Comparison of ENCODE assay signal across 10 cellular contexts in genomic region chr20:34403908-34404307, GRCh38. TPM values are rescaled to one million over a fixed set of nuclear protein-coding genes. Genes with fewer than 3 reads are reported as not detected.
DNase-seq lines count a peak whose midpoint lies in the region; ATAC-seq, FAIRE-seq and TF ChIP-seq lines count a peak whose summit lies in the region.
"Had no signal": no experiment of that assay in that cellular context is flagged by ENCODE, and none has a peak within 500 bp of the region (broad histone marks: within the 10 kb centered on the region; RNA-seq: fewer than 3 reads in every experiment).

No MANE protein-coding gene starts in this region.

- H3F3A ChIP-seq in GM23338 (replicated peaks; ENCODE audit: low read depth) (no peaks in the 10 kb centered on the region), PC-9 (ENCODE audit: insufficient read depth, low read depth) (peaks cover 76% of the 10 kb centered on the region)

- no peaks in the 10 kb centered on the region for H3K9me3 Mint-ChIP-seq in GM23338
- no peaks in the 10 kb centered on the region for H3K9me3 Mint-ChIP-seq in naive thymus-derived CD8-positive, alpha-beta T cell

- 0 out of 2 replicates have a peak, but pooled peaks cover 10% of the 10 kb centered on the region for H4K20me1 ChIP-seq in GM23338 (replicated peaks; ENCODE audit: insufficient read depth)
- peaks cover 26% of the 10 kb centered on the region for H4K20me1 ChIP-seq in PC-9 (ENCODE audit: insufficient read depth)

- intact Hi-C loops in PC-9 (cut with micrococcal nuclease; ENCODE audit: unreplicated experiment), result loop anchor here (5.0 to 10.0 kb wide), 2 partner anchors 42 to 209 kb away; partner anchors contain the start of gene ITCH
- intact Hi-C loops in Right ventricle myocardium superior (cut with DNase I), result no loop called here

- ATAC-seq in GM23338, result no peak
- no peak for ATAC-seq in naive thymus-derived CD8-positive, alpha-beta T cell
- ATAC-seq in Right ventricle myocardium superior (ENCODE audit: poor library complexity), result no peak
- ATAC-seq: esophagus mucosa, SK-N-SH treated with all-trans-retinoic acid at 6 μM for 48 hours had no signal

- peak; percentile 23 for DNase-seq in GM12892 (ENCODE audit: insufficient read length)
- no peak for DNase-seq in GM23338 (ENCODE audit: low spot score)
- DNase-seq in PC-9, result no peak
- DNase-seq in naive thymus-derived CD8-positive, alpha-beta T cell, result no peak
- no peak for DNase-seq in NCI-H187 treated with DMSO at 0.1 percent for 48 hours (lab: John Stamatoyannopoulos, UW)
- no peak for DNase-seq in Right ventricle myocardium superior
- no peak for DNase-seq in NCI-H1436 (lab: John Stamatoyannopoulos, UW)
- DNase-seq: NCI-H2171 had no signal

- H3K36me3 Mint-ChIP-seq in GM23338 (ENCODE audit: low read depth), result peaks cover 13% of the 10 kb centered on the region; the same call in 2 of the 3 replicates
- peaks cover 0 to 37% (median 12%) of the 10 kb centered on the region in 3 donors for H3K36me3 Mint-ChIP-seq in naive thymus-derived CD8-positive, alpha-beta T cell

- H3K4me2 ChIP-seq in GM23338, result no peak overlapping the region
- no peak overlapping the region for H3K4me2 ChIP-seq in PC-9

- TF ChIP-seq CTCF in GM23338 (conservative IDR thresholded peaks at IDR 0.05; ENCODE audit: low read depth in 2 of 2) (no peak), PC-9 (conservative IDR thresholded peaks at IDR 0.05) (no peak)

- BruUV-seq in PC-9 (replicated peaks; lab: Mats Ljungman, UMichigan), result no TSS peak

- H3K79me2 ChIP-seq in GM23338 (replicated peaks; ENCODE audit: insufficient read depth), result peaks cover 65% of the 10 kb centered on the region
- H3K79me2 ChIP-seq in PC-9 (ENCODE audit: low read depth), result peaks cover 99% of the 10 kb centered on the region

- 0 out of 2 replicates have a peak overlapping the region, but pooled peaks have one; percentile 29 for H3K27ac Mint-ChIP-seq in GM23338
- H3K27ac Mint-ChIP-seq in naive thymus-derived CD8-positive, alpha-beta T cell, result peak overlapping the region; percentile 16 to 89 (median 48)

- H3K4me1 ChIP-seq in GM23338 (ENCODE audit: insufficient read depth) (peaks cover 6% of the 10 kb centered on the region; the same call in 1 of the 2 replicates), PC-9 (replicated peaks; ENCODE audit: insufficient read depth) (peaks cover 38% of the 10 kb centered on the region)

- H3K27ac ChIP-seq in GM23338 (ENCODE audit: low read depth), result no peak overlapping the region
- H3K27ac ChIP-seq in PC-9, result peak overlapping the region; percentile 20

- POLR2A ChIA-PET in PC-9 (lab: Charles Lee; ENCODE audit: unreplicated experiment), result no interaction called here
- POLR2A ChIA-PET in naive thymus-derived CD8-positive, alpha-beta T cell (lab: Charles Lee), result no interaction called here

- CTCF ChIA-PET in PC-9 (lab: Charles Lee), result interaction anchor here (0.6 kb wide), 1 partner anchor 64 kb away, joined by 4 read pairs; no protein-coding TSS in a partner anchor

- peaks cover 16% of the 10 kb centered on the region for H3K4me1 Mint-ChIP-seq in GM23338
- peaks cover 18 to 63% (median 52%) of the 10 kb centered on the region in 4 donors for H3K4me1 Mint-ChIP-seq in naive thymus-derived CD8-positive, alpha-beta T cell

- H3K9me3 ChIP-seq in PC-9 (ENCODE audit: insufficient read depth, low read depth), result no peaks in the 10 kb centered on the region

- no peak for FAIRE-seq in GM12892 (lab: Jason Lieb, UNC)

- H3K4me3 ChIP-seq in GM23338, result no peak overlapping the region
- no peak overlapping the region for H3K4me3 ChIP-seq in PC-9

- H2AFZ ChIP-seq in GM23338 (no peak overlapping the region), PC-9 (no peak overlapping the region)

- H3K27me3 ChIP-seq in GM23338 (ENCODE audit: insufficient read depth), result no peaks in the 10 kb centered on the region
- H3K27me3 ChIP-seq in PC-9 (ENCODE audit: insufficient read depth, low read depth), result no peaks in the 10 kb centered on the region

- no peaks in the 10 kb centered on the region for H3K9me2 ChIP-seq in GM23338 (ENCODE audit: insufficient read depth)
- H3K9me2 ChIP-seq in PC-9 (ENCODE audit: insufficient read depth), result no peaks in the 10 kb centered on the region

- peaks cover 3% of the 10 kb centered on the region for H3K27me3 Mint-ChIP-seq in GM23338 (ENCODE audit: insufficient read depth, low read depth, poor library complexity)
- H3K27me3 Mint-ChIP-seq in naive thymus-derived CD8-positive, alpha-beta T cell, result no peaks in the 10 kb centered on the region

- H3K36me3 ChIP-seq in GM23338 (ENCODE audit: insufficient read depth) (peaks cover 2% of the 10 kb centered on the region; the same call in 1 of the 2 replicates), PC-9 (ENCODE audit: low read depth) (peaks cover 18% of the 10 kb centered on the region)

- H3K4me3 Mint-ChIP-seq in GM23338, result no peak overlapping the region
- peak overlapping the region in 4 of 10 donors; percentile 1 to 40 (median 34) for H3K4me3 Mint-ChIP-seq in naive thymus-derived CD8-positive, alpha-beta T cell

- TF ChIP-seq POLR2A in GM12892 (IDR thresholded peaks at IDR 0.05; ENCODE audit: low read depth, low read length), result no peak

TF ChIP-seq in GM23338, 12 proteins besides CTCF, POLR2A, EP300 and RAD21 (continues in another document):
- TF ChIP-seq ZNF331 (CRISPR knock-in tag; IDR thresholded peaks at IDR 0.05; ENCODE audit: low read depth) (no peak), ETS1 (IDR thresholded peaks at IDR 0.05) (no peak), REST (IDR thresholded peaks at IDR 0.05; ENCODE audit: unreplicated experiment) (no peak), POLR2AphosphoS5 (IDR thresholded peaks at IDR 0.05; ENCODE audit: low read depth) (no peak), CREB1 (CRISPR knock-in tag; IDR thresholded peaks at IDR 0.05; ENCODE audit: low read depth) (no peak), ZNF114 (CRISPR knock-in tag; IDR thresholded peaks at IDR 0.05) (no peak), JUNB (IDR thresholded peaks at IDR 0.05; ENCODE audit: unreplicated experiment) (no peak)

RNA-seq across cellular contexts. Expression of gene ITCH, which starts 40.8 kb away (rescaled TPM):
- 17.0 TPM for polyA plus RNA-seq in GM12892 (2012; ENCODE audit: missing spikeins)
- 24.9 and 31.6 TPM in 2 replicates for total RNA-seq in GM23338 (2014; rRNA removed; shearing (Covaris generic))
- polyA plus RNA-seq in GM23338 (2016; fragmentation: Nextera tagmentation; extraction: Ambion mirVana), result 16.1 and 16.4 TPM in 2 replicates
- 91.6 and 144 TPM in 2 replicates for total RNA-seq in PC-9 (2021)
- 10 to 100 TPM; 73.2 to 75.9 TPM for total RNA-seq in naive thymus-derived CD8-positive, alpha-beta T cell
- 10 to 100 TPM; 12.6 to 19.6 (median 12.8) TPM for polyA plus RNA-seq in naive thymus-derived CD8-positive, alpha-beta T cell
- total RNA-seq in Right ventricle myocardium superior, result 39.9 TPM
